ENCODE assay signal across 20 cellular contexts in genomic region chr12:75779891-75780501, GRCh38.
A peak's percentile ranks its signal among the peaks of the same experiment; 100 is the strongest.
DNase-seq lines count a peak whose midpoint lies in the region; ATAC-seq and TF ChIP-seq lines count a peak whose summit lies in the region.
"Had no signal": no experiment of that assay in that cellular context is flagged by ENCODE, and none has a peak within 500 bp of the region (broad histone marks: within the 10 kb centered on the region; RNA-seq: fewer than 3 reads in every experiment).

No MANE protein-coding gene starts in this region.

- H3K36me3 Mint-ChIP-seq in CD8-positive, alpha-beta memory T cell: no peaks in the 10 kb centered on the region
- H3K36me3 Mint-ChIP-seq: activated naive CD8-positive, alpha-beta T cell treated with anti-CD3 and anti-CD28 coated beads, Interleukin-2, amount 10 ng/mL, durations not matched to agents 7 days and 5 days; T-cell had no signal

- no peaks in the 10 kb centered on the region for H3K27me3 ChIP-seq in thoracic aorta (replicated peaks; ENCODE audit: insufficient read depth)
- H3K27me3 ChIP-seq in CD8-positive, alpha-beta memory T cell (ENCODE audit: insufficient read depth, low read length, poor library complexity, severe bottlenecking): no peaks in the 10 kb centered on the region
- H3K27me3 ChIP-seq: brain microvascular endothelial cell, esophagus muscularis mucosa had no signal

- H3K27me3 Mint-ChIP-seq in CD8-positive, alpha-beta memory T cell: peaks cover 2 to 9% of the 10 kb centered on the region in 2 donors
- H3K27me3 Mint-ChIP-seq: CD4-positive, alpha-beta T cell had no signal

- no peak overlapping the region for H3K4me3 ChIP-seq in thoracic aorta
- no peak overlapping the region for H3K4me3 ChIP-seq in CD8-positive, alpha-beta memory T cell (ENCODE audit: low read length)
- H3K4me3 ChIP-seq: esophagus muscularis mucosa, lower lobe of right lung had no signal

- H3K9me3 ChIP-seq in thoracic aorta: no peaks in the 10 kb centered on the region
- no peaks in the 10 kb centered on the region for H3K9me3 ChIP-seq in CD8-positive, alpha-beta memory T cell (ENCODE audit: low read length)
- H3K9me3 ChIP-seq: esophagus muscularis mucosa, lower lobe of right lung had no signal

- no peak overlapping the region for H3K4me3 Mint-ChIP-seq in CD8-positive, alpha-beta memory T cell
- H3K4me3 Mint-ChIP-seq: activated naive CD8-positive, alpha-beta T cell treated with anti-CD3 and anti-CD28 coated beads, Interleukin-2, amount 10 ng/mL, durations not matched to agents 7 days and 5 days; CD4-positive, alpha-beta T cell; HFFc6; neural crest cell; T-cell had no signal

- no peaks in the 10 kb centered on the region for H3K9me3 Mint-ChIP-seq in CD8-positive, alpha-beta memory T cell
- H3K9me3 Mint-ChIP-seq: CD4-positive, alpha-beta T cell; HFFc6; T-cell had no signal

- no peak overlapping the region for H3K27ac Mint-ChIP-seq in CD8-positive, alpha-beta memory T cell
- H3K27ac Mint-ChIP-seq: activated naive CD8-positive, alpha-beta T cell treated with anti-CD3 and anti-CD28 coated beads, Interleukin-2, amount 10 ng/mL, durations not matched to agents 7 days and 5 days; CD4-positive, alpha-beta T cell; HFFc6; T-cell had no signal

- peaks cover 29 to 50% of the 10 kb centered on the region in 2 donors for H3K4me1 ChIP-seq in thoracic aorta (ENCODE audit: control insufficient read depth in 1 of 2, low read depth in 2 of 2)
- H3K4me1 ChIP-seq in CD8-positive, alpha-beta memory T cell (ENCODE audit: insufficient read depth, low read length): no peaks in the 10 kb centered on the region
- H3K4me1 ChIP-seq: lower lobe of right lung had no signal

- POLR2A ChIA-PET in CD8-positive, alpha-beta memory T cell (lab: Charles Lee): no interaction called here

- no peak for ATAC-seq in thoracic aorta (ENCODE audit: insufficient number of reproducible peaks, low FRiP score, low read depth)
- ATAC-seq: lower lobe of right lung; stimulated activated naive CD8-positive, alpha-beta T cell treated with anti-CD3 and anti-CD28 coated beads, Interleukin-15, Interleukin-2, amounts not matched to agents 100 U/mL and 50 U/mL, for 24 hours; T-cell had no signal

- H3K36me3 ChIP-seq in thoracic aorta: no peaks in the 10 kb centered on the region
- H3K36me3 ChIP-seq in CD8-positive, alpha-beta memory T cell (ENCODE audit: insufficient read depth, low read length): no peaks in the 10 kb centered on the region
- H3K36me3 ChIP-seq: brain microvascular endothelial cell, esophagus muscularis mucosa, lower lobe of right lung had no signal

- peaks cover 0 to 7% (median 0%) of the 10 kb centered on the region in 3 donors for H3K4me1 Mint-ChIP-seq in CD8-positive, alpha-beta memory T cell
- H3K4me1 Mint-ChIP-seq: activated naive CD8-positive, alpha-beta T cell treated with anti-CD3 and anti-CD28 coated beads, Interleukin-2, amount 10 ng/mL, durations not matched to agents 7 days and 5 days had no signal

- peak; percentile 34 for DNase-seq in NCI-H2171 treated with DMSO at 0.1 percent for 48 hours (lab: John Stamatoyannopoulos, UW)
- no peak for DNase-seq in NCI-H2171 (lab: John Stamatoyannopoulos, UW)
- DNase-seq in NCI-H82 (lab: John Stamatoyannopoulos, UW): peak; percentile 69
- DNase-seq in islet precursor cell: peak; percentile 66
- DNase-seq in thoracic aorta (ENCODE audit: low spot score): no peak
- no peak for DNase-seq in C1 segment of cervical spinal cord (lab: John Stamatoyannopoulos, UW)
- DNase-seq in mucosa of gallbladder (ENCODE audit: low spot score): no peak
- no peak for DNase-seq in CD8-positive, alpha-beta memory T cell
- DNase-seq: ACHN; activated naive CD8-positive, alpha-beta T cell treated with anti-CD3 and anti-CD28 coated beads, Interleukin-2, amount 10 ng/mL, durations not matched to agents 7 days and 5 days; brain microvascular endothelial cell; CD4-positive, alpha-beta T cell; DMS79; HFFc6; lower lobe of right lung; stimulated activated naive CD8-positive, alpha-beta T cell treated with anti-CD3 and anti-CD28 coated beads, Interleukin-15, Interleukin-2, amounts not matched to agents 100 U/mL and 50 U/mL, for 24 hours; T-cell had no signal

- TF ChIP-seq CTCF in thoracic aorta (IDR thresholded peaks at IDR 0.05): no peak

- peak overlapping the region; percentile 58 to 73 for H3K27ac ChIP-seq in thoracic aorta
- H3K27ac ChIP-seq in CD8-positive, alpha-beta memory T cell (ENCODE audit: low read depth, low read length): no peak overlapping the region
- H3K27ac ChIP-seq: esophagus muscularis mucosa, lower lobe of right lung, VCaP had no signal

- CTCF ChIA-PET in CD8-positive, alpha-beta memory T cell (lab: Charles Lee): no interaction called here

Comparison
In these comparisons a context has a peak if more than half of its experiments do, and no peak if none do; other contexts are left out.
1. DNase-seq: peak in NCI-H2171 treated with DMSO at 0.1 percent for 48 hours (single experiment), NCI-H82 (single experiment) and islet precursor cell (single experiment); none in NCI-H2171 (single experiment), thoracic aorta (single experiment), C1 segment of cervical spinal cord (0 of 14), mucosa of gallbladder (single experiment) and CD8-positive, alpha-beta memory T cell (0 of 5).